9 cellular contexts compared by ENCODE assay signal in the genomic region with DNA sequence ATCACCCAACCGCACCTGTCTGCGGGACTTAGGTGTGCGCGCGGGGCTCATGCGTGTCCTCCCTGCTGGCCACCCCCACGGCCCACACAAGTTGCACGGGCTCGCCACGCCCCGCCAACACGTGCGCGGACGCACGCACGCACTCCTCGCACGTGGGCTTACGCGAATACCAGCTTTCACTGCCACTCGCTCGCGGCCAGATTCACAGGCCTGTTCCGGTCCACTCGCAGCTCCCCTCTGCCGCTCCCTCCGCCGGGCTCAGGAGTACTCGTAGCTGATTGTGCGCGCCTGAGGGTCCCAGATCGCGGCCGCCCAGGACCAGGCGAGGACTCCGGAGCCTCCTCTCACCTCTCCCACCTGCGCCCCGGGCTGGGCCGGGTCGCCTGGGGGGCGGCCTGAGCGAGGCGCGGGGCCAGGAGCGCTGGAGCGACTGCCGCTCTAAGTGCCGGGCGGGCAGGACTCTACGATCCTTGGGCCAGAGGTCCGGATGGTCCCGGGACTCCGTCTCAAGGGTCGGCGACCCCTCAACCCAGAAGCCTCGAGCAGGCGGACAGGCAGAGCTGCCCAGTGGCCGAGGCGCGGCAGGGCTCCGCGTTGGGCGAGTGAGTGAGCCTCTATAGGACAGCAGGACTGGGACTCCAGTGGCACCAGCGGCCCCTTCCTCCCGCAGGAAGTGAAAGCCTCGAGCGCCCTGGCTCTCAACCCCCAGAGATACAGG. TPM values are rescaled to one million over a fixed set of nuclear protein-coding genes. Genes with fewer than 3 reads are reported as not detected.
DNase-seq lines count a peak whose midpoint lies in the region; ATAC-seq and TF ChIP-seq lines count a peak whose summit lies in the region.
"Had no signal": no experiment of that assay in that cellular context is flagged by ENCODE, and none has a peak within 500 bp of the region (broad histone marks: within the 10 kb centered on the region; RNA-seq: fewer than 3 reads in every experiment).

No MANE protein-coding gene starts in this region.

- peaks cover 0 to 4% (median 0%) of the 10 kb centered on the region in 7 donors for H3K9me3 Mint-ChIP-seq in CD4-positive, CD25-positive, alpha-beta regulatory T cell

- no peaks in the 10 kb centered on the region for H3K9me3 ChIP-seq in CD4-positive, CD25-positive, alpha-beta regulatory T cell (ENCODE audit: control insufficient read depth in 2 of 2, low read length in 2 of 2)
- H3K9me3 ChIP-seq in T-helper 17 cell (ENCODE audit: control insufficient read depth, low read length, poor library complexity, severe bottlenecking) (no peaks in the 10 kb centered on the region), mammary epithelial cell (replicated peaks; ENCODE audit: insufficient read depth, low read length) (no peaks in the 10 kb centered on the region)

- no peak overlapping the region for H3K4me3 ChIP-seq in CD4-positive, CD25-positive, alpha-beta regulatory T cell (ENCODE audit: low read depth, low read length)
- no peak overlapping the region for H3K4me3 ChIP-seq in mammary epithelial cell (replicated peaks in 1 of 3; ENCODE audit: insufficient read depth in 1 of 3, low read depth in 2 of 3, low read length in 3 of 3)

- no peaks in the 10 kb centered on the region for H3K36me3 Mint-ChIP-seq in CD4-positive, CD25-positive, alpha-beta regulatory T cell
- peaks cover 12% of the 10 kb centered on the region for H3K36me3 Mint-ChIP-seq in T-helper 17 cell (ENCODE audit: low read depth)

- intact Hi-C loops in mammary epithelial cell (cut with micrococcal nuclease), result no loop called here

- H3K9ac ChIP-seq in mammary epithelial cell (ENCODE audit: insufficient read depth, low read length), result no peak overlapping the region

- no peaks in the 10 kb centered on the region for H4K20me1 ChIP-seq in mammary epithelial cell (ENCODE audit: insufficient read depth, low read length)

- DNase-seq in CD4-positive, CD25-positive, alpha-beta regulatory T cell, result peak in 1 of 3 donors; percentile 22
- DNase-seq in T-helper 17 cell (no peak), iPS-NIHi7 (ENCODE audit: extremely low spot score) (peak; percentile 23), HPDE6-E6E7 (ENCODE audit: extremely low spot score) (no peak), mammary epithelial cell (no peak), GF-D8 (lab: John Stamatoyannopoulos, UW) (no peak), NCI-H2196 treated with DMSO at 0.1 percent for 48 hours (lab: John Stamatoyannopoulos, UW; ENCODE audit: unreplicated experiment) (no peak)

- H3K4me1 ChIP-seq in CD4-positive, CD25-positive, alpha-beta regulatory T cell (ENCODE audit: control insufficient read depth, insufficient read depth, low read length, poor library complexity, severe bottlenecking), result no peaks in the 10 kb centered on the region
- H3K4me1 ChIP-seq in mammary epithelial cell (ENCODE audit: insufficient read depth, low read length), result peaks cover 45% of the 10 kb centered on the region

- H3K79me2 ChIP-seq in mammary epithelial cell (ENCODE audit: insufficient read depth, low read length), result peaks cover 10% of the 10 kb centered on the region

- ATAC-seq in CD4-positive, CD25-positive, alpha-beta regulatory T cell (ENCODE audit: low read depth in 2 of 2), result peak; percentile 34 to 45
- ATAC-seq in GM21381 (IDR thresholded peaks at IDR 0.05; ENCODE audit: unreplicated experiment) (peak; percentile 53), T-helper 17 cell (peak; percentile 71)

- dilution Hi-C loops in mammary epithelial cell (cut with HindIII; ENCODE audit: low sequenced_read_pairs), result no loop called here

- H3K4me1 Mint-ChIP-seq in CD4-positive, CD25-positive, alpha-beta regulatory T cell, result peaks cover 0 to 22% (median 1%) of the 10 kb centered on the region in 4 donors
- peaks cover 13% of the 10 kb centered on the region for H3K4me1 Mint-ChIP-seq in T-helper 17 cell

- no peaks in the 10 kb centered on the region for H3K36me3 ChIP-seq in CD4-positive, CD25-positive, alpha-beta regulatory T cell (ENCODE audit: control insufficient read depth, insufficient read depth, low read length)
- no peaks in the 10 kb centered on the region for H3K36me3 ChIP-seq in mammary epithelial cell (ENCODE audit: insufficient read depth, low read length)

- H3K27me3 Mint-ChIP-seq in CD4-positive, CD25-positive, alpha-beta regulatory T cell, result peaks cover 67% of the 10 kb centered on the region
- peaks cover 90% of the 10 kb centered on the region for H3K27me3 Mint-ChIP-seq in T-helper 17 cell

- CTCF ChIA-PET in mammary epithelial cell (lab: Charles Lee; ENCODE audit: low non-redundant PET), result no interaction called here

- no TSS peak for BruUV-seq in mammary epithelial cell (replicated peaks; lab: Mats Ljungman, UMichigan)

- H3K27ac ChIP-seq in CD4-positive, CD25-positive, alpha-beta regulatory T cell (ENCODE audit: insufficient read depth, low read length, poor library complexity, severe bottlenecking), result no peak overlapping the region
- H3K27ac ChIP-seq in mammary epithelial cell (ENCODE audit: insufficient read depth, low read depth, low read length), result no peak overlapping the region

- H3K4me3 Mint-ChIP-seq in CD4-positive, CD25-positive, alpha-beta regulatory T cell, result peak overlapping the region in 3 of 4 donors; percentile 17 to 70 (median 48)
- peak overlapping the region; percentile 79 for H3K4me3 Mint-ChIP-seq in T-helper 17 cell

- peaks cover 24% of the 10 kb centered on the region for H3K27me3 ChIP-seq in CD4-positive, CD25-positive, alpha-beta regulatory T cell (ENCODE audit: control insufficient read depth, insufficient read depth, low read length)
- no peaks in the 10 kb centered on the region for H3K27me3 ChIP-seq in mammary epithelial cell (ENCODE audit: insufficient read depth, low read length)

- in situ Hi-C loops in mammary epithelial cell (cut with MboI; ENCODE audit: low sequenced_read_pairs in 2 of 2), result no loop called here

- H2AFZ ChIP-seq in mammary epithelial cell (ENCODE audit: low read depth, low read length), result no peak overlapping the region

- WGBS in mammary epithelial cell (ENCODE audit: low coverage, missing lambda C conversion rate), result 94% methylated on average over 14 of the region's 68 CpGs

- TF ChIP-seq CTCF in mammary epithelial cell (conservative IDR thresholded peaks at IDR 0.05 in 1 of 2, IDR thresholded peaks at IDR 0.05 in 1 of 2; ENCODE audit: extremely low read depth in 1 of 2, insufficient read depth in 1 of 2, low read depth in 1 of 2, low read length in 2 of 2), result no peak

- H3K27ac Mint-ChIP-seq in CD4-positive, CD25-positive, alpha-beta regulatory T cell, result no peak overlapping the region
- no peak overlapping the region for H3K27ac Mint-ChIP-seq in T-helper 17 cell

- H3K4me2 ChIP-seq in mammary epithelial cell (ENCODE audit: insufficient read depth, low read depth, low read length), result no peak overlapping the region

RNA-seq across cellular contexts. Expression of gene PCDHGC5, which starts 3.4 kb away (rescaled TPM):
- total RNA-seq in CD4-positive, CD25-positive, alpha-beta regulatory T cell, result not detected
- not detected for polyA plus RNA-seq in CD4-positive, CD25-positive, alpha-beta regulatory T cell
- total RNA-seq in T-helper 17 cell, result not detected
- 1 to 10 TPM; 1.8 to 3.3 TPM for total RNA-seq in mammary epithelial cell
- polyA plus RNA-seq in mammary epithelial cell, result 0.59 TPM
- polyA minus RNA-seq in mammary epithelial cell, result 1.7 TPM
- total RNA-seq: activated CD8-positive, alpha-beta memory T cell treated with anti-CD3 and anti-CD28 coated beads for 36 hours had no signal

RNA-seq across cellular contexts. Expression of gene PCDHGC4, which starts 7.5 kb away (rescaled TPM):
- not detected for total RNA-seq in CD4-positive, CD25-positive, alpha-beta regulatory T cell
- not detected for polyA plus RNA-seq in CD4-positive, CD25-positive, alpha-beta regulatory T cell
- not detected for total RNA-seq in T-helper 17 cell
- 1 to 10 TPM; 1.2 to 2.7 TPM for total RNA-seq in mammary epithelial cell
- 0.14 TPM for polyA plus RNA-seq in mammary epithelial cell
- polyA minus RNA-seq in mammary epithelial cell, result 0.21 TPM
- total RNA-seq: activated CD8-positive, alpha-beta memory T cell treated with anti-CD3 and anti-CD28 coated beads for 36 hours had no signal

RNA-seq across cellular contexts. Expression of gene PCDHGC3, which starts 16.6 kb away (rescaled TPM):
- total RNA-seq in CD4-positive, CD25-positive, alpha-beta regulatory T cell, result 0.35 TPM
- polyA plus RNA-seq in CD4-positive, CD25-positive, alpha-beta regulatory T cell, result under 1 TPM in 1 of 4 donors, not detected in 3; 0.09 TPM
- total RNA-seq in T-helper 17 cell (not detected), mammary epithelial cell (10 to 100 TPM; 74.7 to 76.3 TPM)
- polyA plus RNA-seq in mammary epithelial cell, result 48.6 TPM
- 134 TPM for polyA minus RNA-seq in mammary epithelial cell

Comparison
In these comparisons a context has a peak if more than half of its experiments do, and no peak if none do; other contexts are left out.
1. RNA of gene PCDHGC3, which starts 16.6 kb away (total RNA-seq): 74.7 to 76.3 TPM in mammary epithelial cell; 0.35 TPM in CD4-positive, CD25-positive, alpha-beta regulatory T cell (single experiment) and not detected in T-helper 17 cell; every median in the first group is over 10 times any median in the second.
2. Peak in every context shown above with its lines, with median percentiles within 50 percentile points of each other: ATAC-seq.